ENCODE assay signal across 14 cellular contexts in genomic region chr6:121896771-121897170, GRCh38.
"Had no signal": no experiment of that assay in that cellular context is flagged by ENCODE, and none has a peak within 500 bp of the region (broad histone marks: within the 10 kb centered on the region; RNA-seq: fewer than 3 reads in every experiment).

No MANE protein-coding gene starts in this region.

- H3K4me1 Mint-ChIP-seq: activated naive CD8-positive, alpha-beta T cell treated with anti-CD3 and anti-CD28 coated beads, Interleukin-2, amount 10 ng/mL, durations not matched to agents 7 days and 5 days; T-cell had no signal

- H3K4me3 ChIP-seq: cardiac muscle cell, pancreas, sigmoid colon, thoracic aorta had no signal

- H3K4me1 ChIP-seq: pancreas had no signal

- H3K27ac ChIP-seq: cardiac muscle cell, pancreas, sigmoid colon, thoracic aorta had no signal

- H3K9me3 Mint-ChIP-seq: activated naive CD8-positive, alpha-beta T cell treated with anti-CD3 and anti-CD28 coated beads, Interleukin-2, amount 10 ng/mL, durations not matched to agents 7 days and 5 days; activated T-helper 1 cell treated with anti-CD3 and anti-CD28 coated beads, Interleukin-12 subunit alpha, Interleukin-12 subunit beta, Interleukin-2, Interleukin-4 antibody, amounts not matched to agents 30 ng/mL and 10 ng/mL and 1 ng/mL, durations not matched to agents 14 hours and 24 hours and 36 hours; endodermal cell; neural crest cell; T-cell had no signal

- H3K4me3 Mint-ChIP-seq: activated naive CD8-positive, alpha-beta T cell treated with anti-CD3 and anti-CD28 coated beads, Interleukin-2, amount 10 ng/mL, durations not matched to agents 7 days and 5 days; activated T-helper 1 cell treated with anti-CD3 and anti-CD28 coated beads, Interleukin-12 subunit alpha, Interleukin-12 subunit beta, Interleukin-2, Interleukin-4 antibody, amounts not matched to agents 30 ng/mL and 10 ng/mL and 1 ng/mL, durations not matched to agents 14 hours and 24 hours and 36 hours; endodermal cell; neural crest cell; T-cell had no signal

- H3K27me3 ChIP-seq: cardiac muscle cell, pancreas, sigmoid colon had no signal

- H3K27me3 Mint-ChIP-seq: activated naive CD8-positive, alpha-beta T cell treated with anti-CD3 and anti-CD28 coated beads, Interleukin-2, amount 10 ng/mL, durations not matched to agents 7 days and 5 days; T-cell had no signal

- ATAC-seq: pancreas, T-cell had no signal

- H3K36me3 ChIP-seq: cardiac muscle cell, pancreas, sigmoid colon, thoracic aorta had no signal

- DNase-seq: activated CD4-positive, alpha-beta T cell treated with anti-CD3 and anti-CD28 coated beads, Interleukin-2, amount 50 U/mL, for 1 hour; activated CD8-positive, alpha-beta memory T cell treated with anti-CD3 and anti-CD28 coated beads for 24 hours; activated naive CD8-positive, alpha-beta T cell treated with anti-CD3 and anti-CD28 coated beads, Interleukin-2, amount 10 ng/mL, durations not matched to agents 7 days and 5 days; aorta; endodermal cell; pancreas; sigmoid colon; stimulated activated CD4-positive, alpha-beta T cell treated with anti-CD3 and anti-CD28 coated beads, Interleukin-1b, Interleukin-23, amount 100 ng/mL, for 48 hours; T-cell; T-helper 9 cell had no signal

- H3K9me3 ChIP-seq: pancreas, sigmoid colon, thoracic aorta had no signal

- H3K36me3 Mint-ChIP-seq: activated naive CD8-positive, alpha-beta T cell treated with anti-CD3 and anti-CD28 coated beads, Interleukin-2, amount 10 ng/mL, durations not matched to agents 7 days and 5 days; T-cell had no signal

- H3K27ac Mint-ChIP-seq: activated naive CD8-positive, alpha-beta T cell treated with anti-CD3 and anti-CD28 coated beads, Interleukin-2, amount 10 ng/mL, durations not matched to agents 7 days and 5 days; activated T-helper 1 cell treated with anti-CD3 and anti-CD28 coated beads, Interleukin-12 subunit alpha, Interleukin-12 subunit beta, Interleukin-2, Interleukin-4 antibody, amounts not matched to agents 30 ng/mL and 10 ng/mL and 1 ng/mL, durations not matched to agents 14 hours and 24 hours and 36 hours; endodermal cell; T-cell had no signal
